Comparison of ENCODE assay signal across 11 cellular contexts in the genomic region with DNA sequence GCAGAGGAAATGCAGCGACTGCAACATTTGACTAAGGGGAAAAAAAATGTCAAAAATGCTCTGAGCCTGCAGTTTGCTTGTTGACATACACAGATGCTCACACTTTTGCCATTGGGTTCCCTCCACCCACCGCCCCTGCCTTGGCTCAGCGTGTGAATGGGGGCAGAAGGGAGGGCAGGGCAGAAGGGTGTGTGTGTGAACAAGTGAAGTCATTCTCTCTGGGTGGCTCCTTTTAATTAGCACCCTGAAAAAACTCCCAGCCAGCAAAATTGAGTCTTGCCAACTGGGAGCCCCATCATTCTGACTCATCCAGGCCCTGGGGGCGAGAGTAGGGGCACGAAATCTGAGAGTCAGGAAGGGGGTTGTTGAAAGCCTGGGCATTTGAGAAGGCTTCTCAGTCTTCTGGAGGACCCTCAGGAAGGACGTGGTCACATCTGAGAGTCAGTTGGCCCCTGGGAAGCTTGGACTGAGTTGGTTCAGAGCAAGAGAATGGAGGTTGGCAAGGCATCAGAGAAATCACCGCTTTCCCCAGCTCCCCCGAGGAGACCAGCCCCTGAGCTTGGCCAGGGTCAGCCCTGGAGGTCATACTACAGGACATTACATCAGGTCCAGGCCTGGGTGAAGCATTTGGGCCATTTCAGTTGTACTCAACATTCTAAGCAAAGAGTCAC. TPM values are rescaled to one million over a fixed set of nuclear protein-coding genes. Genes with fewer than 3 reads are reported as not detected.
DNase-seq lines count a peak whose midpoint lies in the region; ATAC-seq and TF ChIP-seq lines count a peak whose summit lies in the region.
"Had no signal": no experiment of that assay in that cellular context is flagged by ENCODE, and none has a peak within 500 bp of the region (broad histone marks: within the 10 kb centered on the region; RNA-seq: fewer than 3 reads in every experiment).

No MANE protein-coding gene starts in this region.

- peaks cover 0 to 21% (median 0%) of the 10 kb centered on the region in 7 donors for H3K27me3 ChIP-seq in spleen (replicated peaks in 1 of 7)

- no peaks in the 10 kb centered on the region for H3K36me3 Mint-ChIP-seq in activated CD8-positive, alpha-beta memory T cell treated with anti-CD3 and anti-CD28 coated beads, Interleukin-2, amount 10 ng/mL, durations not matched to agents 7 days and 5 days

- no peaks in the 10 kb centered on the region for H3K9me3 ChIP-seq in spleen

- peak; percentile 79 for DNase-seq in GM03348 (ENCODE audit: low spot score)
- DNase-seq in SW480 (ENCODE audit: low spot score): peak; percentile 83
- peak; percentile 50 for DNase-seq in glomerular visceral epithelial cell (ENCODE audit: extremely low spot score)
- no peak for DNase-seq in spleen
- no peak for DNase-seq in activated CD8-positive, alpha-beta memory T cell treated with anti-CD3 and anti-CD28 coated beads, Interleukin-2, amount 10 ng/mL, durations not matched to agents 7 days and 5 days
- DNase-seq in NCI-H146 (lab: John Stamatoyannopoulos, UW): no peak
- DNase-seq: activated naive CD4-positive, alpha-beta T cell had no signal

- peaks cover 13% of the 10 kb centered on the region for H3K4me1 Mint-ChIP-seq in activated CD8-positive, alpha-beta memory T cell treated with anti-CD3 and anti-CD28 coated beads, Interleukin-2, amount 10 ng/mL, durations not matched to agents 7 days and 5 days

- H3K9me3 Mint-ChIP-seq in activated CD8-positive, alpha-beta memory T cell treated with anti-CD3 and anti-CD28 coated beads, Interleukin-2, amount 10 ng/mL, durations not matched to agents 7 days and 5 days (ENCODE audit: low read depth): no peaks in the 10 kb centered on the region
- H3K9me3 Mint-ChIP-seq: neural crest cell had no signal

- H3K27ac ChIP-seq in spleen: peak overlapping the region in 5 of 8 donors; percentile 14 to 50 (median 32)

- H3K4me1 ChIP-seq in spleen: peaks cover 0 to 58% (median 32%) of the 10 kb centered on the region in 6 donors

- ATAC-seq in GM19035 (IDR thresholded peaks at IDR 0.05; ENCODE audit: unreplicated experiment): no peak
- no peak for ATAC-seq in activated CD8-positive, alpha-beta memory T cell treated with anti-CD3 and anti-CD28 coated beads, Interleukin-2, amount 10 ng/mL, durations not matched to agents 7 days and 5 days
- ATAC-seq in HG02678 (IDR thresholded peaks at IDR 0.05; ENCODE audit: unreplicated experiment): no peak

- no peak for TF ChIP-seq CTCF in spleen (IDR thresholded peaks at IDR 0.05 in 8 of 11, conservative IDR thresholded peaks at IDR 0.05 in 3 of 11)

- TF ChIP-seq POLR2A in spleen (IDR thresholded peaks at IDR 0.05): no peak

- H3K27me3 Mint-ChIP-seq in activated CD8-positive, alpha-beta memory T cell treated with anti-CD3 and anti-CD28 coated beads, Interleukin-2, amount 10 ng/mL, durations not matched to agents 7 days and 5 days: peaks cover 6% of the 10 kb centered on the region

- no peak overlapping the region for H3K4me3 Mint-ChIP-seq in activated CD8-positive, alpha-beta memory T cell treated with anti-CD3 and anti-CD28 coated beads, Interleukin-2, amount 10 ng/mL, durations not matched to agents 7 days and 5 days
- H3K4me3 Mint-ChIP-seq: neural crest cell had no signal

- intact Hi-C loops in spleen (cut with DNase I; ENCODE audit: low total_unique reads): no loop called here

- 62 to 71% (median 65%) methylated on average over 8 of the region's 8 CpGs for WGBS in spleen, 5 donors

- no peaks in the 10 kb centered on the region for H3K36me3 ChIP-seq in spleen

- no peak overlapping the region for H3K4me3 ChIP-seq in spleen

- CTCF ChIA-PET in activated CD8-positive, alpha-beta memory T cell treated with anti-CD3 and anti-CD28 coated beads, Interleukin-2, amount 10 ng/mL, durations not matched to agents 7 days and 5 days (lab: Charles Lee): interaction anchor here (0.7 to 22.1 kb wide), 15 partner anchors 10 to 717 kb away, joined by 3 to 459 read pairs (median 4); a partner anchor contains a TSS

- no peak overlapping the region for H3K27ac Mint-ChIP-seq in activated CD8-positive, alpha-beta memory T cell treated with anti-CD3 and anti-CD28 coated beads, Interleukin-2, amount 10 ng/mL, durations not matched to agents 7 days and 5 days

RNA-seq across cellular contexts. Expression of a gene that starts 22.6 kb away (rescaled TPM):
- total RNA-seq in spleen: not detected
- under 1 TPM in 2 of 3 donors, not detected in 1; 0.24 to 0.83 TPM for polyA plus RNA-seq in spleen
- total RNA-seq in activated CD8-positive, alpha-beta memory T cell treated with anti-CD3 and anti-CD28 coated beads, Interleukin-2, amount 10 ng/mL, durations not matched to agents 7 days and 5 days: not detected
- total RNA-seq: neural crest cell had no signal

RNA-seq across cellular contexts. Expression of a gene that starts 33.5 kb away (rescaled TPM):
- total RNA-seq in spleen: 10 to 100 TPM in 6 of 7 donors, 1 to 10 TPM in 1; 10.0 to 23.1 (median 18.6) TPM
- 10 to 100 TPM; 16.3 to 21.8 (median 19.3) TPM for polyA plus RNA-seq in spleen
- under 1 TPM; 0.26 to 0.41 TPM for total RNA-seq in activated CD8-positive, alpha-beta memory T cell treated with anti-CD3 and anti-CD28 coated beads, Interleukin-2, amount 10 ng/mL, durations not matched to agents 7 days and 5 days
- total RNA-seq: SK-MEL-5 had no signal

RNA-seq across cellular contexts. Expression of a gene that starts 37.3 kb away (rescaled TPM):
- under 1 TPM in 1 of 7 donors, not detected in 6; 0.37 TPM for total RNA-seq in spleen
- under 1 TPM in 2 of 3 donors, not detected in 1; 0.15 to 0.19 TPM for polyA plus RNA-seq in spleen
- total RNA-seq in activated CD8-positive, alpha-beta memory T cell treated with anti-CD3 and anti-CD28 coated beads, Interleukin-2, amount 10 ng/mL, durations not matched to agents 7 days and 5 days: under 1 TPM in 1 of 2 experiments, not detected in 1; 0.23 TPM
- total RNA-seq: neural crest cell, SK-MEL-5 had no signal

RNA-seq across cellular contexts. Expression of a gene that starts 57.5 kb away (rescaled TPM):
- under 1 TPM in 1 of 7 donors, not detected in 6; 0.37 TPM for total RNA-seq in spleen
- 1 to 10 TPM in 2 of 3 donors, under 1 TPM in 1; 0.55 to 3.4 (median 1.4) TPM for polyA plus RNA-seq in spleen
- total RNA-seq in activated CD8-positive, alpha-beta memory T cell treated with anti-CD3 and anti-CD28 coated beads, Interleukin-2, amount 10 ng/mL, durations not matched to agents 7 days and 5 days: not detected
- total RNA-seq: neural crest cell, SK-MEL-5 had no signal

Comparison
In these comparisons a context has a peak if more than half of its experiments do, and no peak if none do; other contexts are left out.
1. DNase-seq: peak in GM03348 (single experiment), SW480 (single experiment) and glomerular visceral epithelial cell (single experiment); none in spleen (single experiment), activated CD8-positive, alpha-beta memory T cell treated with anti-CD3 and anti-CD28 coated beads, Interleukin-2, amount 10 ng/mL, durations not matched to agents 7 days and 5 days (single experiment) and NCI-H146 (single experiment).
2. RNA of a gene that starts 33.5 kb away (total RNA-seq): 10.0 to 23.1 TPM in spleen; 0.26 to 0.41 TPM in activated CD8-positive, alpha-beta memory T cell treated with anti-CD3 and anti-CD28 coated beads, Interleukin-2, amount 10 ng/mL, durations not matched to agents 7 days and 5 days; every median in the first group is over 4 times any median in the second.